ENCODE assay signal across 10 cellular contexts in the genomic region with DNA sequence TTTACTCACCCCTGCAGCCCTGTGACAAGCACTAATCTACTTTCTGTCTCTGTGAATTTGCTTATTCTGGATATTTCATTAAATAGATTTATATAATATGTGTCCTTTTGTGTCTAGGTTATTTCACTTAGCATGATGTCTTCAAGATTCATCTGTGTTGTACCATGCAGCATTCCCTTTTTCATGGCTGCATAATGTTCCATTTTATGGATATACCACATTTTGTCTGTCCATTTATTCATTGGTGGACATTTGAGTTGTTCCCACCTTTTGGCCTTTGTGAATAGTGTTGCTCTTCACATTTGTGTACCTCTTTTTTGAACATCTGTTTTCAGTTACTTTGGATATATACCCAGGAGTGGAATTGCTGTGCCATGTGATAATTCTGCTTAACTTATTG.
"Had no signal": no experiment of that assay in that cellular context is flagged by ENCODE, and none has a peak within 500 bp of the region (broad histone marks: within the 10 kb centered on the region; RNA-seq: fewer than 3 reads in every experiment).

No MANE protein-coding gene starts in this region.

- H3K4me2 ChIP-seq: KMS-11 had no signal

- H3K27ac ChIP-seq: GM23248, KMS-11 had no signal

- DNase-seq: GM23248, GOT3, H9, HCEC 1CT, HFFc6, IMR-90, KBM-7 had no signal

- FAIRE-seq: H54, HTR-8/SVneo had no signal

- H3K9ac ChIP-seq: GM23248, KMS-11 had no signal

- H3K4me3 ChIP-seq: GM23248 had no signal

- H2AFZ ChIP-seq: GM23248 had no signal
